ENCODE assay signal across 1 cellular context in the genomic region with DNA sequence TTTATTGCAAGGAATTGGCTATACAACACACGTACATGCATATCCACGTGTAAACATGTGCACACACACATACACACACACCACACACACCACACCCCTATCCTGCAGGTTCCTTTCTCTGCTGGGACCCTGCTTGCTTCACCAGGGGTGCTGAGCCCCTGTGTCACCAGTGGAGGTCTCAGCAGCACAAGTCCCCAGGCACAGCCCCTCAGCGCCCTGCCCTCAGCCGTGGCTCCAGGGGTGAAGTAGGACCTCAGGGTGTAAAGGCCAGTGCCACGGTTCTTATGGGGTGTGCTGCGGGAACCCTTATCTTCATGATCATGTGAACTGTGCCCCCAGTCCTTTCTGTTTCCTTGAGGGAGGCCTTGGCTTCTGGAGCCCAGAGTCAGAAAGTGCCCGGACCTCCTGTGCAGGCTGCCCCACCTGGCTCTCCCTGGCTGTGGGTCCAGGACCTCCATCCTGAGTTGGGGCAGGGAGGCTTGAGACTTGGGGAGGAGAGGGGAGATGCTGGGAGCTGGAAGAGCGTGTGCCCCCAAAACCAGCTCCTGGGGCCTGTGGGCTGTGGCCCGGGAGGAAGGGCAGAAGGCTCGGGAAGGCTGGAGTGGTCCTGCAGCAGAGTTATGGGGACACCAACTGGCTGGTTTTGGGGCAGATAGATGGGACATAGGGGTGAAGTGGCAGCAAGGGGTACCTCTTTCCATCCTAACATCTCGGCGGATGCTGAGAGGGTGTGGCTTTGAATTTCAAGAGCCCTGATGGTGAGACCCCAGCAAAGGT.
TF ChIP-seq lines count a peak whose summit lies in the region.

No MANE protein-coding gene starts in this region.

TF ChIP-seq in K562, 482 proteins besides CTCF, POLR2A, EP300 and RAD21:
- TF ChIP-seq GATA2 (CRISPR knock-in tag; IDR thresholded peaks at IDR 0.05) (no peak), CBX2 (IDR thresholded peaks at IDR 0.05; ENCODE audit: insufficient read depth, low read length, poor library complexity, severe bottlenecking) (no peak), ZNF140 (CRISPR knock-in tag; IDR thresholded peaks at IDR 0.05) (no peak), ZNF644 (tag; IDR thresholded peaks at IDR 0.05; ENCODE audit: low read depth) (no peak), ADNP (tag; IDR thresholded peaks at IDR 0.05) (no peak), ZNF589 (CRISPR knock-in tag; IDR thresholded peaks at IDR 0.05; ENCODE audit: low read depth) (no peak), CBX8 (IDR thresholded peaks at IDR 0.05; ENCODE audit: borderline replicate concordance, extremely low read depth, low read depth, low read length, poor library complexity, severe bottlenecking) (no peak), MYNN (IDR thresholded peaks at IDR 0.05) (no peak), MYNN (CRISPR knock-in tag; IDR thresholded peaks at IDR 0.05) (no peak), YY1 (IDR thresholded peaks at IDR 0.05; ENCODE audit: borderline replicate concordance in 1 of 3, control insufficient read depth in 1 of 3, extremely low read depth in 1 of 3, insufficient read depth in 3 of 3, insufficient read length in 1 of 3, insufficient replicate concordance in 2 of 3, low read depth in 1 of 3, low read length in 2 of 3) (no peak), NCOA6 (IDR thresholded peaks at IDR 0.05) (no peak), FOXM1 (IDR thresholded peaks at IDR 0.05; ENCODE audit: low read depth) (no peak), FOXM1 (CRISPR knock-in tag; IDR thresholded peaks at IDR 0.05; ENCODE audit: low read depth) (no peak), E2F3 (CRISPR knock-in tag; IDR thresholded peaks at IDR 0.05) (no peak), ZNF347 (CRISPR knock-in tag; IDR thresholded peaks at IDR 0.05; ENCODE audit: low read depth) (no peak)
- TF ChIP-seq, protein P1, sequence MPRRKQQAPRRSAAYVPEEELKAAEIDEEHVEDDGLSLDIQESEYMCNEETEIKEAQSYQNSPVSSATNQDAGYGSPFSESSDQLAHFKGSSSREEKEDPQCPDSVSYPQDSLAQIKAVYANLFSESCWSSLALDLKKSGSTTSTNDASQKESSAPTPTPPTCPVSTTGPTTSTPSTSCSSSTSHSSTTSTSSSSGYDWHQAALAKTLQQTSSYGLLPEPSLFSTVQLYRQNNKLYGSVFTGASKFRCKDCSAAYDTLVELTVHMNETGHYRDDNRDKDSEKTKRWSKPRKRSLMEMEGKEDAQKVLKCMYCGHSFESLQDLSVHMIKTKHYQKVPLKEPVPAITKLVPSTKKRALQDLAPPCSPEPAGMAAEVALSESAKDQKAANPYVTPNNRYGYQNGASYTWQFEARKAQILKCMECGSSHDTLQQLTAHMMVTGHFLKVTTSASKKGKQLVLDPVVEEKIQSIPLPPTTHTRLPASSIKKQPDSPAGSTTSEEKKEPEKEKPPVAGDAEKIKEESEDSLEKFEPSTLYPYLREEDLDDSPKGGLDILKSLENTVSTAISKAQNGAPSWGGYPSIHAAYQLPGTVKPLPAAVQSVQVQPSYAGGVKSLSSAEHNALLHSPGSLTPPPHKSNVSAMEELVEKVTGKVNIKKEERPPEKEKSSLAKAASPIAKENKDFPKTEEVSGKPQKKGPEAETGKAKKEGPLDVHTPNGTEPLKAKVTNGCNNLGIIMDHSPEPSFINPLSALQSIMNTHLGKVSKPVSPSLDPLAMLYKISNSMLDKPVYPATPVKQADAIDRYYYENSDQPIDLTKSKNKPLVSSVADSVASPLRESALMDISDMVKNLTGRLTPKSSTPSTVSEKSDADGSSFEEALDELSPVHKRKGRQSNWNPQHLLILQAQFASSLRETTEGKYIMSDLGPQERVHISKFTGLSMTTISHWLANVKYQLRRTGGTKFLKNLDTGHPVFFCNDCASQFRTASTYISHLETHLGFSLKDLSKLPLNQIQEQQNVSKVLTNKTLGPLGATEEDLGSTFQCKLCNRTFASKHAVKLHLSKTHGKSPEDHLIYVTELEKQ (CRISPR knock-in tag; IDR thresholded peaks at IDR 0.05) = no peak
- TF ChIP-seq, protein P2, sequence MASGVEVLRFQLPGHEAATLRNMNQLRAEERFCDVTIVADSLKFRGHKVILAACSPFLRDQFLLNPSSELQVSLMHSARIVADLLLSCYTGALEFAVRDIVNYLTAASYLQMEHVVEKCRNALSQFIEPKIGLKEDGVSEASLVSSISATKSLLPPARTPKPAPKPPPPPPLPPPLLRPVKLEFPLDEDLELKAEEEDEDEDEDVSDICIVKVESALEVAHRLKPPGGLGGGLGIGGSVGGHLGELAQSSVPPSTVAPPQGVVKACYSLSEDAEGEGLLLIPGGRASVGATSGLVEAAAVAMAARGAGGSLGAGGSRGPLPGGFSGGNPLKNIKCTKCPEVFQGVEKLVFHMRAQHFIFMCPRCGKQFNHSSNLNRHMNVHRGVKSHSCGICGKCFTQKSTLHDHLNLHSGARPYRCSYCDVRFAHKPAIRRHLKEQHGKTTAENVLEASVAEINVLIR (CRISPR knock-in tag; IDR thresholded peaks at IDR 0.05) = no peak
- TF ChIP-seq, protein P3, sequence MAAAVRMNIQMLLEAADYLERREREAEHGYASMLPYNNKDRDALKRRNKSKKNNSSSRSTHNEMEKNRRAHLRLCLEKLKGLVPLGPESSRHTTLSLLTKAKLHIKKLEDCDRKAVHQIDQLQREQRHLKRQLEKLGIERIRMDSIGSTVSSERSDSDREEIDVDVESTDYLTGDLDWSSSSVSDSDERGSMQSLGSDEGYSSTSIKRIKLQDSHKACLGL (CRISPR knock-in tag; IDR thresholded peaks at IDR 0.05; ENCODE audit: borderline replicate concordance, poor library complexity, severe bottlenecking) = no peak
- TF ChIP-seq, protein P4, sequence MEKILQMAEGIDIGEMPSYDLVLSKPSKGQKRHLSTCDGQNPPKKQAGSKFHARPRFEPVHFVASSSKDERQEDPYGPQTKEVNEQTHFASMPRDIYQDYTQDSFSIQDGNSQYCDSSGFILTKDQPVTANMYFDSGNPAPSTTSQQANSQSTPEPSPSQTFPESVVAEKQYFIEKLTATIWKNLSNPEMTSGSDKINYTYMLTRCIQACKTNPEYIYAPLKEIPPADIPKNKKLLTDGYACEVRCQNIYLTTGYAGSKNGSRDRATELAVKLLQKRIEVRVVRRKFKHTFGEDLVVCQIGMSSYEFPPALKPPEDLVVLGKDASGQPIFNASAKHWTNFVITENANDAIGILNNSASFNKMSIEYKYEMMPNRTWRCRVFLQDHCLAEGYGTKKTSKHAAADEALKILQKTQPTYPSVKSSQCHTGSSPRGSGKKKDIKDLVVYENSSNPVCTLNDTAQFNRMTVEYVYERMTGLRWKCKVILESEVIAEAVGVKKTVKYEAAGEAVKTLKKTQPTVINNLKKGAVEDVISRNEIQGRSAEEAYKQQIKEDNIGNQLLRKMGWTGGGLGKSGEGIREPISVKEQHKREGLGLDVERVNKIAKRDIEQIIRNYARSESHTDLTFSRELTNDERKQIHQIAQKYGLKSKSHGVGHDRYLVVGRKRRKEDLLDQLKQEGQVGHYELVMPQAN (IDR thresholded peaks at IDR 0.05; ENCODE audit: borderline replicate concordance) = no peak
- TF ChIP-seq, protein P5, sequence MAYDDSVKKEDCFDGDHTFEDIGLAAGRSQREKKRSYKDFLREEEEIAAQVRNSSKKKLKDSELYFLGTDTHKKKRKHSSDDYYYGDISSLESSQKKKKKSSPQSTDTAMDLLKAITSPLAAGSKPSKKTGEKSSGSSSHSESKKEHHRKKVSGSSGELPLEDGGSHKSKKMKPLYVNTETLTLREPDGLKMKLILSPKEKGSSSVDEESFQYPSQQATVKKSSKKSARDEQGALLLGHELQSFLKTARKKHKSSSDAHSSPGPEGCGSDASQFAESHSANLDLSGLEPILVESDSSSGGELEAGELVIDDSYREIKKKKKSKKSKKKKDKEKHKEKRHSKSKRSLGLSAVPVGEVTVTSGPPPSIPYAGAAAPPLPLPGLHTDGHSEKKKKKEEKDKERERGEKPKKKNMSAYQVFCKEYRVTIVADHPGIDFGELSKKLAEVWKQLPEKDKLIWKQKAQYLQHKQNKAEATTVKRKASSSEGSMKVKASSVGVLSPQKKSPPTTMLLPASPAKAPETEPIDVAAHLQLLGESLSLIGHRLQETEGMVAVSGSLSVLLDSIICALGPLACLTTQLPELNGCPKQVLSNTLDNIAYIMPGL (CRISPR knock-in tag; IDR thresholded peaks at IDR 0.05) = no peak
- TF ChIP-seq, protein P6, sequence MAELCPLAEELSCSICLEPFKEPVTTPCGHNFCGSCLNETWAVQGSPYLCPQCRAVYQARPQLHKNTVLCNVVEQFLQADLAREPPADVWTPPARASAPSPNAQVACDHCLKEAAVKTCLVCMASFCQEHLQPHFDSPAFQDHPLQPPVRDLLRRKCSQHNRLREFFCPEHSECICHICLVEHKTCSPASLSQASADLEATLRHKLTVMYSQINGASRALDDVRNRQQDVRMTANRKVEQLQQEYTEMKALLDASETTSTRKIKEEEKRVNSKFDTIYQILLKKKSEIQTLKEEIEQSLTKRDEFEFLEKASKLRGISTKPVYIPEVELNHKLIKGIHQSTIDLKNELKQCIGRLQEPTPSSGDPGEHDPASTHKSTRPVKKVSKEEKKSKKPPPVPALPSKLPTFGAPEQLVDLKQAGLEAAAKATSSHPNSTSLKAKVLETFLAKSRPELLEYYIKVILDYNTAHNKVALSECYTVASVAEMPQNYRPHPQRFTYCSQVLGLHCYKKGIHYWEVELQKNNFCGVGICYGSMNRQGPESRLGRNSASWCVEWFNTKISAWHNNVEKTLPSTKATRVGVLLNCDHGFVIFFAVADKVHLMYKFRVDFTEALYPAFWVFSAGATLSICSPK (IDR thresholded peaks at IDR 0.05; ENCODE audit: borderline replicate concordance) = no peak
- TF ChIP-seq, protein P7, sequence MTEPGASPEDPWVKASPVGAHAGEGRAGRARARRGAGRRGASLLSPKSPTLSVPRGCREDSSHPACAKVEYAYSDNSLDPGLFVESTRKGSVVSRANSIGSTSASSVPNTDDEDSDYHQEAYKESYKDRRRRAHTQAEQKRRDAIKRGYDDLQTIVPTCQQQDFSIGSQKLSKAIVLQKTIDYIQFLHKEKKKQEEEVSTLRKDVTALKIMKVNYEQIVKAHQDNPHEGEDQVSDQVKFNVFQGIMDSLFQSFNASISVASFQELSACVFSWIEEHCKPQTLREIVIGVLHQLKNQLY (CRISPR knock-in tag; conservative IDR thresholded peaks at IDR 0.05) = no peak
